ENCODE assay signal across 23 cellular contexts in the genomic region with DNA sequence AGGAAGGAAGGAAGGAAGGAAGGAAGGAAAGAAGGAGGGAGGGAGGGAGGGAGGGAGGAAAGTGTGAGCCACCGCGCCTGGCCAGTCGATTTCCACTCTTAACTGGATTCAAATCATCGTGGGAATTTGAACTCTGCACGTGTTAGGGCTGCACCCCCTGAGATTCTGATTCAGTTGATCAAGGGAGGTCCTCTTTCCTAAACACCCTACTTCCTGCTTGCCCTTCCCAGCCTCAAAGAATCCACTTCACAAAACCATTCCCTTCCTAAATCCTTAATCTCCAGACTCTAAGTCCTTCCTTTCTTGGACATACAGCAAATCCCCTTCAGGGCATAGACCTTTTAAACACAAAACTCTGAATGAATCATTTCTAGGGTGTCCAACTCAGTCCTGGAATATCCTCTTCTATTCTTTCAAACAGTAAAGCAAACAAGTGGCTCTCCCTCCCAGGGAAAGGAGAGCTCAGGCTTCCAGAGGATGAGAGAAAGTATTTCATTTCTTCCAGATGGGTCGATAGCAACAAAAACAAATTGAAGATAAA.
DNase-seq lines count a peak whose midpoint lies in the region; ATAC-seq, FAIRE-seq and TF ChIP-seq lines count a peak whose summit lies in the region.
"Had no signal": no experiment of that assay in that cellular context is flagged by ENCODE, and none has a peak within 500 bp of the region (broad histone marks: within the 10 kb centered on the region; RNA-seq: fewer than 3 reads in every experiment).

No MANE protein-coding gene starts in this region.

- TF ChIP-seq EP300 in K562 (IDR thresholded peaks at IDR 0.05; ENCODE audit: low read length), result no peak

- ATAC-seq in K562 (no peak), HG03520 (IDR thresholded peaks at IDR 0.05; ENCODE audit: unreplicated experiment) (no peak), GM19463 (IDR thresholded peaks at IDR 0.05; ENCODE audit: unreplicated experiment) (no peak), left cardiac atrium (no peak)
- ATAC-seq: naive thymus-derived CD8-positive, alpha-beta T cell; T-cell had no signal

- no peak for FAIRE-seq in K562 (lab: Jason Lieb, UNC)
- FAIRE-seq: islet of Langerhans had no signal

- no peak for TF ChIP-seq RAD21 in K562 (CRISPR knock-in tag; conservative IDR thresholded peaks at IDR 0.05 in 1 of 2, IDR thresholded peaks at IDR 0.05 in 1 of 2)

- no peaks in the 10 kb centered on the region for H4K20me1 ChIP-seq in K562 (replicated peaks; ENCODE audit: control insufficient read depth, insufficient read depth, low read length)
- H4K20me1 ChIP-seq: BLaER1 had no signal

- WGBS in K562 (ENCODE audit: insufficient coverage, low coverage, missing lambda C conversion rate), result 39% methylated on average over 4 of the region's 6 CpGs

- no peak for TF ChIP-seq CTCF in K562 (IDR thresholded peaks at IDR 0.05 in 2 of 3, conservative IDR thresholded peaks at IDR 0.05 in 1 of 3; ENCODE audit: insufficient read depth in 2 of 3, low read depth in 1 of 3, low read length in 3 of 3)

- peaks cover 0 to 19% of the 10 kb centered on the region in 2 experiments; a peak in 4 of 5 replicates for H3K4me1 ChIP-seq in K562 (replicated peaks in 1 of 2; ENCODE audit: control insufficient read depth in 2 of 2, insufficient read depth in 2 of 2, low read length in 2 of 2)
- H3K4me1 ChIP-seq: BLaER1, tibial artery had no signal

- POLR2A ChIA-PET in K562 (lab: Yijun Ruan, JAX), result interaction anchor here (0.6 kb wide), 1 partner anchor 361 kb away, joined by 3 read pairs; no protein-coding TSS in a partner anchor

- no peak for TF ChIP-seq POLR2A in K562 (conservative IDR thresholded peaks at IDR 0.05)

- peaks cover 3% of the 10 kb centered on the region; the same call in 1 of the 2 replicates for H3K9me3 ChIP-seq in K562 (replicated peaks; ENCODE audit: control insufficient read depth, insufficient read depth, low read depth, low read length)

- no peak overlapping the region for H3K27ac ChIP-seq in K562 (ENCODE audit: extremely low read depth, low read depth, low read length)
- H3K27ac ChIP-seq: BLaER1, tibial artery had no signal

- peak; percentile 30 for DNase-seq in Daoy (ENCODE audit: low read depth)
- DNase-seq in HT1080 (ENCODE audit: low read depth), result peak; percentile 53
- DNase-seq in K562 (ENCODE audit: extremely low read depth in 1 of 4, low spot score in 3 of 4), result no peak
- peak; percentile 32 for DNase-seq in kidney tubule cell (ENCODE audit: low spot score)
- no peak for DNase-seq in left cardiac atrium
- DNase-seq: activated CD4-positive, alpha-beta T cell treated with anti-CD3 and anti-CD28 coated beads, Interleukin-2, amount 50 U/mL, for 4 hours; activated naive CD4-positive, alpha-beta T cell treated with anti-CD3 and anti-CD28 coated beads, Interleukin-2, amount 50 U/mL, for 16 hours; amygdala; endodermal cell; naive thymus-derived CD8-positive, alpha-beta T cell; NCI-H1105; NCI-H1930; NCI-H526; nucleus accumbens; SIG-M5; stimulated activated CD4-positive, alpha-beta T cell treated with anti-CD3 and anti-CD28 coated beads, Interleukin-2, amount 100 ng/mL, for 24 hours; T-cell; tibial artery had no signal

- H3K4me2 ChIP-seq in K562 (ENCODE audit: insufficient read depth, low read length), result no peak overlapping the region
- H3K4me2 ChIP-seq: BLaER1 had no signal

- H3K27me3 ChIP-seq in K562 (ENCODE audit: control insufficient read depth in 2 of 2, insufficient read depth in 2 of 2, low read length in 2 of 2), result no peaks in the 10 kb centered on the region
- H3K27me3 ChIP-seq: BLaER1, tibial artery had no signal

- no peaks in the 10 kb centered on the region for H3K79me2 ChIP-seq in K562 (ENCODE audit: control insufficient read depth, insufficient read depth, low read length)

- in situ Hi-C loops in K562 (cut with MboI), result no loop called here

- no peak overlapping the region for H3K9ac ChIP-seq in K562 (ENCODE audit: insufficient read depth in 1 of 2, low read depth in 2 of 2, low read length in 2 of 2)
- H3K9ac ChIP-seq: BLaER1 had no signal

- no TSS peak for BruUV-seq in K562 (replicated peaks; lab: Mats Ljungman, UMichigan)

- no peaks in the 10 kb centered on the region for H3K36me3 ChIP-seq in K562 (ENCODE audit: control insufficient read depth, insufficient read depth, low read length)
- H3K36me3 ChIP-seq: BLaER1, tibial artery had no signal

- H3K9me1 ChIP-seq in K562 (ENCODE audit: control insufficient read depth, insufficient read depth, low read length), result no peaks in the 10 kb centered on the region

- CTCF ChIA-PET in K562 (lab: Yijun Ruan, JAX; ENCODE audit: low intra/inter-chr PET ratio), result interaction anchor here (0.6 kb wide), 1 partner anchor 1612 kb away, joined by 5 read pairs; no protein-coding TSS in a partner anchor

- H2AFZ ChIP-seq in K562 (ENCODE audit: low read depth, low read length), result peak overlapping the region; percentile 48; the same call in 1 of the 2 replicates

- no peak overlapping the region for H3K4me3 ChIP-seq in K562
- H3K4me3 ChIP-seq: BLaER1, skin epidermis, tibial artery had no signal

- intact Hi-C loops in K562 (cut with micrococcal nuclease), result no loop called here
- intact Hi-C loops in left cardiac atrium (cut with DNase I), result no loop called here

TF ChIP-seq in K562, 482 proteins besides CTCF, POLR2A, EP300 and RAD21:
- no peak for TF ChIP-seq CHCHD3 (CRISPR knock-in tag; IDR thresholded peaks at IDR 0.05)
- no peak for TF ChIP-seq MAFK (IDR thresholded peaks at IDR 0.05; ENCODE audit: low read length)
- no peak for TF ChIP-seq COPS2 (conservative IDR thresholded peaks at IDR 0.05)
- no peak for TF ChIP-seq HNRNPH1 (optimal IDR thresholded peaks at IDR 0.05; ENCODE audit: low read depth, low read length)
- no peak for TF ChIP-seq MED1 (CRISPR knock-in tag; IDR thresholded peaks at IDR 0.05; ENCODE audit: borderline replicate concordance)
- no peak for TF ChIP-seq NBN (IDR thresholded peaks at IDR 0.05; ENCODE audit: low read depth)
- TF ChIP-seq, protein P1, sequence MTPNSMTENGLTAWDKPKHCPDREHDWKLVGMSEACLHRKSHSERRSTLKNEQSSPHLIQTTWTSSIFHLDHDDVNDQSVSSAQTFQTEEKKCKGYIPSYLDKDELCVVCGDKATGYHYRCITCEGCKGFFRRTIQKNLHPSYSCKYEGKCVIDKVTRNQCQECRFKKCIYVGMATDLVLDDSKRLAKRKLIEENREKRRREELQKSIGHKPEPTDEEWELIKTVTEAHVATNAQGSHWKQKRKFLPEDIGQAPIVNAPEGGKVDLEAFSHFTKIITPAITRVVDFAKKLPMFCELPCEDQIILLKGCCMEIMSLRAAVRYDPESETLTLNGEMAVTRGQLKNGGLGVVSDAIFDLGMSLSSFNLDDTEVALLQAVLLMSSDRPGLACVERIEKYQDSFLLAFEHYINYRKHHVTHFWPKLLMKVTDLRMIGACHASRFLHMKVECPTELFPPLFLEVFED (CRISPR knock-in tag; conservative IDR thresholded peaks at IDR 0.05), result no peak

Comparison
In these comparisons a context has a peak if more than half of its experiments do, and no peak if none do; other contexts are left out.
1. DNase-seq: peak in Daoy (single experiment), HT1080 (single experiment) and kidney tubule cell (single experiment); none in K562 (0 of 4) and left cardiac atrium (single experiment).